In genomic region chr2:120898961-120899360, GRCh38 we compare ENCODE assay signal across 24 cellular contexts.
DNase-seq lines count a peak whose midpoint lies in the region; ATAC-seq, FAIRE-seq and TF ChIP-seq lines count a peak whose summit lies in the region.
"Had no signal": no experiment of that assay in that cellular context is flagged by ENCODE, and none has a peak within 500 bp of the region (broad histone marks: within the 10 kb centered on the region; RNA-seq: fewer than 3 reads in every experiment).

No MANE protein-coding gene starts in this region.

- H3K4me1 Mint-ChIP-seq in type B pancreatic cell (ENCODE audit: unreplicated experiment): peaks cover 72% of the 10 kb centered on the region
- H3K4me1 Mint-ChIP-seq in effector memory CD8-positive, alpha-beta T cell (ENCODE audit: low read depth in 2 of 2): no peaks in the 10 kb centered on the region
- H3K4me1 Mint-ChIP-seq: memory B cell; naive thymus-derived CD4-positive, alpha-beta T cell had no signal

- H3K27ac ChIP-seq in left ventricle myocardium inferior (replicated peaks) (no peak overlapping the region), kidney (ENCODE audit: low read depth in 2 of 2, low read length in 2 of 2) (no peak overlapping the region), pancreas (no peak overlapping the region)
- H3K27ac ChIP-seq: thoracic aorta had no signal

- TF ChIP-seq CTCF in left ventricle myocardium inferior (IDR thresholded peaks at IDR 0.05; ENCODE audit: borderline replicate concordance) (no peak), kidney (IDR thresholded peaks at IDR 0.05; ENCODE audit: borderline replicate concordance, extremely low read depth, insufficient read depth) (no peak), type B pancreatic cell (conservative IDR thresholded peaks at IDR 0.05) (no peak), pancreas (IDR thresholded peaks at IDR 0.05) (no peak)

- intact Hi-C loops in Right ventricle myocardium inferior (cut with DNase I): no loop called here
- intact Hi-C loops in left ventricle myocardium inferior (cut with micrococcal nuclease): no loop called here
- intact Hi-C loops in kidney (cut with DNase I): no loop called here
- intact Hi-C loops in pancreas (cut with DNase I): no loop called here

- no peaks in the 10 kb centered on the region for H3K36me3 ChIP-seq in left ventricle myocardium inferior
- H3K36me3 ChIP-seq in NT2/D1 (ENCODE audit: insufficient read depth, insufficient read length, low read length): peaks cover 16% of the 10 kb centered on the region
- no peaks in the 10 kb centered on the region for H3K36me3 ChIP-seq in kidney (ENCODE audit: control insufficient read depth in 1 of 2, insufficient read depth in 2 of 2, low read length in 2 of 2)
- H3K36me3 ChIP-seq in pancreas: no peaks in the 10 kb centered on the region
- H3K36me3 ChIP-seq: adrenal gland, thoracic aorta had no signal

- H3K27me3 ChIP-seq in left ventricle myocardium inferior (ENCODE audit: low read depth) (peaks cover 16% of the 10 kb centered on the region), NT2/D1 (ENCODE audit: insufficient read depth, insufficient read length) (no peaks in the 10 kb centered on the region), pancreas (no peaks in the 10 kb centered on the region)
- H3K27me3 ChIP-seq: adrenal gland had no signal

- no peaks in the 10 kb centered on the region for H3K9me3 Mint-ChIP-seq in type B pancreatic cell
- H3K9me3 Mint-ChIP-seq in effector memory CD8-positive, alpha-beta T cell: no peaks in the 10 kb centered on the region
- H3K9me3 Mint-ChIP-seq: memory B cell had no signal

- no peak overlapping the region for H3K4me3 ChIP-seq in left ventricle myocardium inferior
- H3K4me3 ChIP-seq in NT2/D1 (ENCODE audit: insufficient read length, low read depth): no peak overlapping the region
- H3K4me3 ChIP-seq in kidney (ENCODE audit: low read length in 2 of 2): no peak overlapping the region
- no peak overlapping the region for H3K4me3 ChIP-seq in pancreas
- H3K4me3 ChIP-seq: adrenal gland, thoracic aorta had no signal

- H3K36me3 Mint-ChIP-seq in type B pancreatic cell: no peaks in the 10 kb centered on the region
- H3K36me3 Mint-ChIP-seq in effector memory CD8-positive, alpha-beta T cell (ENCODE audit: insufficient read depth): no peaks in the 10 kb centered on the region
- H3K36me3 Mint-ChIP-seq: memory B cell; naive thymus-derived CD4-positive, alpha-beta T cell had no signal

- peaks cover 24% of the 10 kb centered on the region for H3K27me3 Mint-ChIP-seq in type B pancreatic cell
- H3K27me3 Mint-ChIP-seq in effector memory CD8-positive, alpha-beta T cell: peaks cover 11 to 14% of the 10 kb centered on the region in 2 donors

- H3K9ac ChIP-seq in NT2/D1 (ENCODE audit: insufficient read length, low read depth): peak overlapping the region; percentile 65
- no peak overlapping the region for H3K9ac ChIP-seq in kidney (ENCODE audit: low read length in 2 of 2)

- H3K9me3 ChIP-seq in left ventricle myocardium inferior (replicated peaks) (no peaks in the 10 kb centered on the region), NT2/D1 (ENCODE audit: insufficient read depth, low read length) (no peaks in the 10 kb centered on the region), kidney (ENCODE audit: control insufficient read depth in 1 of 2, low read length in 2 of 2) (no peaks in the 10 kb centered on the region), pancreas (no peaks in the 10 kb centered on the region)
- H3K9me3 ChIP-seq: adrenal gland, thoracic aorta had no signal

- WGBS in pancreas, 2 donors: 66 to 75% methylated on average over 9 of the region's 9 CpGs

- H3K27ac Mint-ChIP-seq in type B pancreatic cell: peak overlapping the region; percentile 54
- no peak overlapping the region for H3K27ac Mint-ChIP-seq in effector memory CD8-positive, alpha-beta T cell
- H3K27ac Mint-ChIP-seq: memory B cell; naive thymus-derived CD4-positive, alpha-beta T cell had no signal

- ATAC-seq in Right ventricle myocardium inferior (no peak), pancreas (no peak)
- no peak for ATAC-seq in effector memory CD8-positive, alpha-beta T cell (replicated peaks)
- ATAC-seq: naive thymus-derived CD4-positive, alpha-beta T cell had no signal

- no peak for FAIRE-seq in kidney (lab: Jason Lieb, UNC)
- no peak for FAIRE-seq in pancreas (lab: Jason Lieb, UNC)
- FAIRE-seq: G401.6 had no signal

- H3K4me1 ChIP-seq in left ventricle myocardium inferior (peaks cover 3% of the 10 kb centered on the region), NT2/D1 (ENCODE audit: insufficient read depth, insufficient read length) (peaks cover 20% of the 10 kb centered on the region), kidney (ENCODE audit: control insufficient read depth in 1 of 2, insufficient read depth in 1 of 2, low read depth in 1 of 2, low read length in 2 of 2) (no peaks in the 10 kb centered on the region), pancreas (no peaks in the 10 kb centered on the region)

- H3K4me3 Mint-ChIP-seq in type B pancreatic cell: peak overlapping the region; percentile 46
- no peak overlapping the region for H3K4me3 Mint-ChIP-seq in effector memory CD8-positive, alpha-beta T cell
- H3K4me3 Mint-ChIP-seq: memory B cell; naive thymus-derived CD4-positive, alpha-beta T cell had no signal

- DNase-seq in Right ventricle myocardium inferior (ENCODE audit: missing footprints) (peak; percentile 14), left ventricle myocardium inferior (no peak), NT2/D1 (ENCODE audit: low read depth, low spot score) (no peak), kidney (peak; percentile 32), type B pancreatic cell (ENCODE audit: extremely low spot score, unreplicated experiment) (no peak), pancreas (no peak), NCI-H1694 (lab: John Stamatoyannopoulos, UW) (no peak)
- DNase-seq in effector memory CD8-positive, alpha-beta T cell: no peak
- DNase-seq: activated CD8-positive, alpha-beta memory T cell treated with anti-CD3 and anti-CD28 coated beads, Interleukin-2, amount 50 U/mL, for 48 hours; activated effector memory CD4-positive, alpha-beta T cell treated with anti-CD3 and anti-CD28 coated beads, Interleukin-2, amount 50 U/mL, for 16 hours; C1 segment of cervical spinal cord; foreskin fibroblast; hippocampal formation; MM.1S; naive thymus-derived CD4-positive, alpha-beta T cell; NCI-H187; Right ventricle myocardium superior; stimulated activated CD4-positive, alpha-beta T cell treated with anti-CD3 and anti-CD28 coated beads, Interleukin-2, amount 100 ng/mL, for 24 hours; stimulated activated naive CD4-positive, alpha-beta T cell; T-helper 1 cell had no signal

Comparison
In these comparisons a context has a peak if more than half of its experiments do, and no peak if none do; other contexts are left out.
1. DNase-seq: peak in Right ventricle myocardium inferior (single experiment) and kidney (single experiment); none in left ventricle myocardium inferior (single experiment), NT2/D1 (single experiment), type B pancreatic cell (single experiment), pancreas (0 of 6), effector memory CD8-positive, alpha-beta T cell (0 of 3) and NCI-H1694 (single experiment).